ENCODE assay signal across 20 cellular contexts in genomic region chr10:100775866-100776265, GRCh38. TPM values are rescaled to one million over a fixed set of nuclear protein-coding genes. Genes with fewer than 3 reads are reported as not detected.
DNase-seq lines count a peak whose midpoint lies in the region; ATAC-seq and TF ChIP-seq lines count a peak whose summit lies in the region.
"Had no signal": no experiment of that assay in that cellular context is flagged by ENCODE, and none has a peak within 500 bp of the region (broad histone marks: within the 10 kb centered on the region; RNA-seq: fewer than 3 reads in every experiment).

No MANE protein-coding gene starts in this region.

- no peak overlapping the region for H3K4me3 Mint-ChIP-seq in CD4-positive, alpha-beta memory T cell
- no peak overlapping the region for H3K4me3 Mint-ChIP-seq in CD8-positive, alpha-beta T cell
- H3K4me3 Mint-ChIP-seq: B cell; CD4-positive, CD25-positive, alpha-beta regulatory T cell; HFFc6 had no signal

- H3K27ac Mint-ChIP-seq in CD4-positive, alpha-beta memory T cell, result no peak overlapping the region
- H3K27ac Mint-ChIP-seq in CD8-positive, alpha-beta T cell, result no peak overlapping the region
- H3K27ac Mint-ChIP-seq: B cell, HFFc6 had no signal

- H3K27me3 Mint-ChIP-seq in CD4-positive, alpha-beta memory T cell, result peaks cover 39 to 42% of the 10 kb centered on the region in 2 donors
- H3K27me3 Mint-ChIP-seq in CD8-positive, alpha-beta T cell (ENCODE audit: low read depth), result peaks cover 44% of the 10 kb centered on the region

- H3K27ac ChIP-seq in right cardiac atrium (ENCODE audit: low read length), result no peak overlapping the region
- H3K27ac ChIP-seq in CD4-positive, alpha-beta memory T cell (ENCODE audit: low read depth, low read length), result no peak overlapping the region
- H3K27ac ChIP-seq in CD8-positive, alpha-beta T cell (ENCODE audit: low read depth, low read length), result no peak overlapping the region
- H3K27ac ChIP-seq: 22Rv1, BLaER1, C4-2B, GM23248 had no signal

- CTCF ChIA-PET in CD4-positive, alpha-beta memory T cell (lab: Charles Lee; ENCODE audit: partially characterized antibody), result no interaction called here
- CTCF ChIA-PET in CD8-positive, alpha-beta T cell (lab: Charles Lee), result interaction anchor here (0.9 kb wide), 2 partner anchors 15 to 33 kb away, joined by 3 to 4 read pairs; no protein-coding TSS in a partner anchor

- H3K9me3 Mint-ChIP-seq in CD4-positive, alpha-beta memory T cell, result peaks cover 0 to 2% (median 0%) of the 10 kb centered on the region in 8 donors
- H3K9me3 Mint-ChIP-seq in CD8-positive, alpha-beta T cell, result no peaks in the 10 kb centered on the region

- POLR2A ChIA-PET in CD4-positive, alpha-beta memory T cell (lab: Charles Lee; ENCODE audit: partially characterized antibody), result no interaction called here
- POLR2A ChIA-PET in CD8-positive, alpha-beta T cell (lab: Charles Lee), result no interaction called here

- H3K9me3 ChIP-seq in right cardiac atrium (ENCODE audit: control insufficient read depth, low read length), result no peaks in the 10 kb centered on the region
- no peaks in the 10 kb centered on the region for H3K9me3 ChIP-seq in CD4-positive, alpha-beta memory T cell (ENCODE audit: control insufficient read depth in 1 of 2, low read length in 2 of 2)
- H3K9me3 ChIP-seq in CD8-positive, alpha-beta T cell (ENCODE audit: low read length), result no peaks in the 10 kb centered on the region
- H3K9me3 ChIP-seq: BLaER1, HAP-1 had no signal

- ATAC-seq in right cardiac atrium, result no peak
- no peak for ATAC-seq in CD8-positive, alpha-beta T cell
- ATAC-seq: GM12878 had no signal

- H3K4me3 ChIP-seq in right cardiac atrium (ENCODE audit: low read length), result no peak overlapping the region
- H3K4me3 ChIP-seq in CD4-positive, alpha-beta memory T cell (ENCODE audit: low read length in 2 of 2), result no peak overlapping the region
- no peak overlapping the region for H3K4me3 ChIP-seq in CD8-positive, alpha-beta T cell (ENCODE audit: low read depth, low read length)
- H3K4me3 ChIP-seq: BLaER1, GM12878, GM23248, HAP-1 had no signal

- no peaks in the 10 kb centered on the region for H3K4me1 ChIP-seq in right cardiac atrium (ENCODE audit: control insufficient read depth, insufficient read depth, low read length)
- H3K4me1 ChIP-seq in CD4-positive, alpha-beta memory T cell (ENCODE audit: insufficient read depth, low read length), result no peaks in the 10 kb centered on the region
- H3K4me1 ChIP-seq in CD8-positive, alpha-beta T cell (ENCODE audit: insufficient read depth, low read length), result no peaks in the 10 kb centered on the region
- H3K4me1 ChIP-seq: BLaER1, HAP-1 had no signal

- H3K27me3 ChIP-seq in right cardiac atrium (ENCODE audit: control insufficient read depth, insufficient read depth), result no peaks in the 10 kb centered on the region
- H3K27me3 ChIP-seq in CD4-positive, alpha-beta memory T cell (ENCODE audit: insufficient read depth, low read length), result peaks cover 8% of the 10 kb centered on the region
- no peaks in the 10 kb centered on the region for H3K27me3 ChIP-seq in CD8-positive, alpha-beta T cell (ENCODE audit: insufficient read depth, low read length)

- intact Hi-C loops in cardiac septum (cut with DNase I) (no loop called here), right cardiac atrium (cut with DNase I) (no loop called here), posterior vena cava (cut with DNase I) (no loop called here)
- intact Hi-C loops in CD4-positive, alpha-beta memory T cell (cut with micrococcal nuclease), result no loop called here
- intact Hi-C loops in CD8-positive, alpha-beta T cell (cut with DNase I, micrococcal nuclease), result no loop called here

- H3K36me3 ChIP-seq in CD4-positive, alpha-beta memory T cell (ENCODE audit: insufficient read depth, low read length), result no peaks in the 10 kb centered on the region
- no peaks in the 10 kb centered on the region for H3K36me3 ChIP-seq in CD8-positive, alpha-beta T cell (ENCODE audit: insufficient read depth, low read length)
- H3K36me3 ChIP-seq: BLaER1, HAP-1 had no signal

- 66% methylated on average over 4 of the region's 4 CpGs for WGBS in right cardiac atrium

- TF ChIP-seq CTCF in CD8-positive, alpha-beta T cell (IDR thresholded peaks at IDR 0.05), result no peak

- H3K36me3 Mint-ChIP-seq in CD4-positive, alpha-beta memory T cell, result no peaks in the 10 kb centered on the region
- no peaks in the 10 kb centered on the region for H3K36me3 Mint-ChIP-seq in CD8-positive, alpha-beta T cell
- H3K36me3 Mint-ChIP-seq: CD4-positive, CD25-positive, alpha-beta regulatory T cell had no signal

- H3K4me1 Mint-ChIP-seq in CD4-positive, alpha-beta memory T cell, result peaks cover 0 to 1% (median 0%) of the 10 kb centered on the region in 4 donors
- H3K4me1 Mint-ChIP-seq in CD8-positive, alpha-beta T cell (ENCODE audit: low read depth), result no peaks in the 10 kb centered on the region
- H3K4me1 Mint-ChIP-seq: B cell; CD4-positive, CD25-positive, alpha-beta regulatory T cell had no signal

- DNase-seq in cardiac septum (ENCODE audit: low spot score) (peak; percentile 44), right cardiac atrium (no peak), kidney tubule cell (ENCODE audit: low spot score) (peak; percentile 52), posterior vena cava (ENCODE audit: low spot score) (peak; percentile 14), SHP77 treated with DMSO at 0.1 percent for 48 hours (lab: John Stamatoyannopoulos, UW) (no peak)
- DNase-seq in CD4-positive, alpha-beta memory T cell, result no peak
- no peak for DNase-seq in CD8-positive, alpha-beta T cell
- DNase-seq: Calu3; CD4-positive, CD25-positive, alpha-beta regulatory T cell; COR-L47; DND-41; HFFc6 had no signal

RNA-seq across cellular contexts. Expression of gene PAX2, which starts 30.5 kb away (rescaled TPM):
- total RNA-seq in cardiac septum (not detected), right cardiac atrium (not detected), posterior vena cava (not detected)
- polyA plus RNA-seq in right cardiac atrium, result not detected
- not detected for total RNA-seq in CD4-positive, alpha-beta memory T cell
- not detected for polyA plus RNA-seq in CD4-positive, alpha-beta memory T cell
- total RNA-seq in CD8-positive, alpha-beta T cell, result not detected
- total RNA-seq: B cell; Calu3; CD4-positive, CD25-positive, alpha-beta regulatory T cell; GM12878; GM23248; HFFc6 had no signal
- polyA plus RNA-seq: AG04450, GM12878, GM23248 had no signal

Comparison
In these comparisons a context has a peak if more than half of its experiments do, and no peak if none do; other contexts are left out.
1. DNase-seq: peak in cardiac septum (single experiment), kidney tubule cell (single experiment) and posterior vena cava (single experiment); none in right cardiac atrium (0 of 3), CD4-positive, alpha-beta memory T cell (0 of 5), CD8-positive, alpha-beta T cell (0 of 7) and SHP77 treated with DMSO at 0.1 percent for 48 hours (single experiment).